In genomic region chr2:176003958-176004357, GRCh38 we compare ENCODE assay signal across 28 cellular contexts. TPM values are rescaled to one million over a fixed set of nuclear protein-coding genes. Genes with fewer than 3 reads are reported as not detected.
A peak's percentile ranks its signal among the peaks of the same experiment; 100 is the strongest.
DNase-seq lines count a peak whose midpoint lies in the region; ATAC-seq, FAIRE-seq and TF ChIP-seq lines count a peak whose summit lies in the region.
"Had no signal": no experiment of that assay in that cellular context is flagged by ENCODE, and none has a peak within 500 bp of the region (broad histone marks: within the 10 kb centered on the region; RNA-seq: fewer than 3 reads in every experiment).

No MANE protein-coding gene starts in this region.

- DNase-seq in NCI-H82 (lab: John Stamatoyannopoulos, UW) (peak; percentile 42), NCI-H82 treated with DMSO at 0.1 percent for 48 hours (lab: John Stamatoyannopoulos, UW; ENCODE audit: unreplicated experiment) (no peak), K562 (ENCODE audit: extremely low read depth in 1 of 4, low spot score in 3 of 4) (peak in 1 of 4 experiments; percentile 13), HuH-7.5 (ENCODE audit: low spot score) (no peak), NCI-H526 (lab: John Stamatoyannopoulos, UW) (no peak)
- DNase-seq: activated CD8-positive, alpha-beta memory T cell treated with anti-CD3 and anti-CD28 coated beads, Interleukin-2, amount 50 U/mL, for 48 hours; activated CD8-positive, alpha-beta T cell treated with anti-CD3 and anti-CD28 coated beads for 36 hours; activated naive CD4-positive, alpha-beta T cell treated with anti-CD3 and anti-CD28 coated beads for 36 hours; adrenal gland; brain microvascular endothelial cell; left ventricle myocardium superior; naive thymus-derived CD4-positive, alpha-beta T cell; NCI-H1436; NCI-H2081; NCI-H2227 treated with DMSO at 0.1 percent for 48 hours; NCI-H526 treated with DMSO at 0.1 percent for 48 hours; spleen; stimulated activated CD4-positive, alpha-beta T cell treated with anti-CD3 and anti-CD28 coated beads, Interleukin-2, amount 100 ng/mL, for 24 hours; stimulated activated CD8-positive, alpha-beta memory T cell treated with anti-CD3 and anti-CD28 coated beads, Interleukin-4, amount 100 ng/mL, for 48 hours; testis had no signal

- FAIRE-seq in K562 (lab: Jason Lieb, UNC), result no peak
- FAIRE-seq: GM12891, islet of Langerhans had no signal

- no peak for ATAC-seq in K562
- ATAC-seq in GM21526 (IDR thresholded peaks at IDR 0.05; ENCODE audit: low FRiP score, unreplicated experiment), result no peak
- ATAC-seq: activated CD8-positive, alpha-beta T cell treated with anti-CD3 and anti-CD28 coated beads for 36 hours; left ventricle myocardium superior; naive thymus-derived CD4-positive, alpha-beta T cell; Right ventricle myocardium inferior had no signal

- H3K36me3 ChIP-seq in K562 (ENCODE audit: control insufficient read depth, insufficient read depth, low read length) (no peaks in the 10 kb centered on the region), liver (ENCODE audit: control insufficient read depth in 4 of 4, insufficient read depth in 3 of 4, low read depth in 1 of 4, low read length in 3 of 4) (no peaks in the 10 kb centered on the region), skeletal muscle tissue (ENCODE audit: control insufficient read depth in 3 of 3, insufficient read depth in 3 of 3, low read length in 3 of 3) (no peaks in the 10 kb centered on the region)
- H3K36me3 ChIP-seq: adrenal gland, brain microvascular endothelial cell, HAP-1, spleen had no signal

- H3K27me3 ChIP-seq in K562 (ENCODE audit: control insufficient read depth in 2 of 2, insufficient read depth in 2 of 2, low read length in 2 of 2) (no peaks in the 10 kb centered on the region), liver (ENCODE audit: control insufficient read depth in 4 of 4, insufficient read depth in 4 of 4, low read length in 3 of 4) (no peaks in the 10 kb centered on the region), skeletal muscle tissue (ENCODE audit: control insufficient read depth in 3 of 3, insufficient read depth in 3 of 3, low read length in 3 of 3) (no peaks in the 10 kb centered on the region)
- H3K27me3 ChIP-seq: adrenal gland, brain microvascular endothelial cell, testis had no signal

- CTCF ChIA-PET in K562 (lab: Yijun Ruan, JAX; ENCODE audit: low intra/inter-chr PET ratio), result no interaction called here

- peak overlapping the region; percentile 60 for H3K4me2 ChIP-seq in K562 (ENCODE audit: insufficient read depth, low read length)

- peak overlapping the region in 1 of 2 experiments; percentile 82; a peak in 2 of 4 replicates for H3K9ac ChIP-seq in K562 (ENCODE audit: insufficient read depth in 1 of 2, low read depth in 2 of 2, low read length in 2 of 2)
- H3K9ac ChIP-seq in liver (ENCODE audit: low read depth in 1 of 2, low read length in 2 of 2), result peak overlapping the region in 1 of 2 donors; percentile 73
- peak overlapping the region; percentile 14 to 61 (median 50) for H3K9ac ChIP-seq in skeletal muscle tissue (ENCODE audit: low read depth in 1 of 3, low read length in 3 of 3)

- peaks cover 36% of the 10 kb centered on the region for H3K79me2 ChIP-seq in K562 (ENCODE audit: control insufficient read depth, insufficient read depth, low read length)

- H3K4me3 ChIP-seq in K562 (no peak overlapping the region), liver (ENCODE audit: low read depth in 1 of 3, low read length in 3 of 3) (peak overlapping the region; percentile 1 to 40 (median 26)), skeletal muscle tissue (ENCODE audit: low read length in 3 of 3) (peak overlapping the region; percentile 65 to 93 (median 87))
- H3K4me3 ChIP-seq: adrenal gland, HAP-1, spleen had no signal

- H4K20me1 ChIP-seq in K562 (replicated peaks; ENCODE audit: control insufficient read depth, insufficient read depth, low read length), result no peaks in the 10 kb centered on the region

- WGBS in K562 (ENCODE audit: insufficient coverage, low coverage, missing lambda C conversion rate), result 21% methylated on average over 5 of the region's 5 CpGs
- WGBS in liver, result 37% methylated on average over 5 of the region's 5 CpGs

- H3K27ac ChIP-seq in K562 (ENCODE audit: extremely low read depth, low read depth, low read length), result peak overlapping the region; percentile 36
- H3K27ac ChIP-seq in liver (ENCODE audit: low read depth in 1 of 2, low read length in 2 of 2), result peak overlapping the region; percentile 59 to 71
- H3K27ac ChIP-seq in skeletal muscle tissue (ENCODE audit: low read depth, low read length), result peak overlapping the region; percentile 58
- H3K27ac ChIP-seq: adrenal gland, brain microvascular endothelial cell, C4-2B, spleen, testis had no signal

- TF ChIP-seq RAD21 in K562 (CRISPR knock-in tag; conservative IDR thresholded peaks at IDR 0.05 in 1 of 2, IDR thresholded peaks at IDR 0.05 in 1 of 2) (no peak), liver (IDR thresholded peaks at IDR 0.05) (no peak)

- TF ChIP-seq POLR2A in K562 (conservative IDR thresholded peaks at IDR 0.05), result no peak

- TF ChIP-seq CTCF in K562 (IDR thresholded peaks at IDR 0.05 in 2 of 3, conservative IDR thresholded peaks at IDR 0.05 in 1 of 3; ENCODE audit: insufficient read depth in 2 of 3, low read depth in 1 of 3, low read length in 3 of 3) (no peak), liver (IDR thresholded peaks at IDR 0.05; ENCODE audit: low read depth, low read length, missing input control) (no peak)

- H2AFZ ChIP-seq in K562 (ENCODE audit: low read depth, low read length), result peak overlapping the region; percentile 78

- POLR2A ChIA-PET in K562 (lab: Yijun Ruan, JAX), result no interaction called here

- H3K9me1 ChIP-seq in K562 (ENCODE audit: control insufficient read depth, insufficient read depth, low read length), result no peaks in the 10 kb centered on the region

- BruUV-seq in K562 (replicated peaks; lab: Mats Ljungman, UMichigan), result no TSS peak

- H3K4me1 ChIP-seq in K562 (replicated peaks in 1 of 2; ENCODE audit: control insufficient read depth in 2 of 2, insufficient read depth in 2 of 2, low read length in 2 of 2) (peaks cover 23 to 40% of the 10 kb centered on the region in 2 experiments; a peak in 4 of 5 replicates), liver (ENCODE audit: control insufficient read depth in 4 of 4, insufficient read depth in 4 of 4, low read length in 3 of 4) (peaks cover 0 to 41% (median 22%) of the 10 kb centered on the region in 4 donors), skeletal muscle tissue (ENCODE audit: control insufficient read depth in 3 of 3, insufficient read depth in 3 of 3, low read length in 3 of 3) (peaks cover 5 to 28% (median 14%) of the 10 kb centered on the region in 3 donors)
- H3K4me1 ChIP-seq: testis had no signal

- in situ Hi-C loops in K562 (cut with MboI), result no loop called here

- no peaks in the 10 kb centered on the region for H3K9me3 ChIP-seq in K562 (replicated peaks; ENCODE audit: control insufficient read depth, insufficient read depth, low read depth, low read length)
- no peaks in the 10 kb centered on the region for H3K9me3 ChIP-seq in liver (ENCODE audit: control insufficient read depth in 4 of 4, low read length in 3 of 4)
- no peaks in the 10 kb centered on the region for H3K9me3 ChIP-seq in skeletal muscle tissue (ENCODE audit: control insufficient read depth in 3 of 3, low read length in 3 of 3)
- H3K9me3 ChIP-seq: adrenal gland, HAP-1, spleen, testis had no signal

- no peak for TF ChIP-seq EP300 in K562 (IDR thresholded peaks at IDR 0.05; ENCODE audit: low read length)

- intact Hi-C loops in K562 (cut with micrococcal nuclease), result loop anchor here (2.0 to 5.0 kb wide), 2 partner anchors 15 to 837 kb away; partner anchors contain the start of gene ATF2

TF ChIP-seq in K562, 482 proteins besides CTCF, POLR2A, EP300 and RAD21 (continues in another document):
- 0 out of 2 replicates have a peak, but pooled peaks have one; percentile 6 for TF ChIP-seq HMBOX1 (IDR thresholded peaks at IDR 0.05)

TF ChIP-seq in liver, 16 proteins besides CTCF, POLR2A, EP300 and RAD21 (continues in another document):
- peak; percentile 59 for TF ChIP-seq SP1 (IDR thresholded peaks at IDR 0.05)
- peak; percentile 46 for TF ChIP-seq FOXA2 (IDR thresholded peaks at IDR 0.05)
- no peak for TF ChIP-seq NR2F2 (IDR thresholded peaks at IDR 0.05)

RNA-seq across cellular contexts. Expression of gene LNPK, which starts 1.9 kb away (rescaled TPM):
- total RNA-seq in K562 (2011; cell fraction: chromatin; rRNA removed; ENCODE audit: low replicate concordance), result 28.6 and 83.9 TPM in 2 replicates
- total RNA-seq in K562 (2011; cell fraction: nucleolus; rRNA removed), result 13.8 and 17.1 TPM in 2 replicates
- total RNA-seq in K562 (2011; cell fraction: nucleoplasm; rRNA removed), result 33.3 and 55.0 TPM in 2 replicates
- 18.8 and 19.9 TPM in 2 replicates for total RNA-seq in K562 (2014; rRNA removed)
- 33.9 and 34.6 TPM in 2 replicates for total RNA-seq in K562 (2014; rRNA removed; fragmentation: Illumina TruSeq; extraction: Trizol)
- total RNA-seq in K562 (2015; rRNA removed; fragmentation: Illumina TruSeq; extraction: Trizol), result 28.1 and 31.1 TPM in 2 replicates
- 39.0 and 40.4 TPM in 2 replicates for total RNA-seq in K562 (2021)
- polyA plus RNA-seq in K562 (2011; rRNA removed), result 33.2 and 36.5 TPM in 2 replicates
- 6.1 and 13.4 TPM in 2 replicates for polyA plus RNA-seq in K562 (2011; cell fraction: cytosol; rRNA removed)
- polyA plus RNA-seq in K562 (2011; cell fraction: nucleus; rRNA removed), result 12.5 and 23.2 TPM in 2 replicates
- 11.6 and 17.5 TPM in 2 replicates for polyA plus RNA-seq in K562 (2012)
- 17.1 and 21.3 TPM in 2 replicates for polyA plus RNA-seq in K562 (2014; fragmentation: Illumina TruSeq; extraction: Trizol)
- polyA plus RNA-seq in K562 (2014; fragmentation: Nextera tagmentation; extraction: Ambion mirVana), result 1 to 10 TPM; 6.4 to 8.7 TPM
- 11.9 and 12.7 TPM in 2 replicates for polyA plus RNA-seq in K562 (2014; rRNA removed)
- polyA minus RNA-seq in K562 (2011; rRNA and poly(A)+ RNA removed), result 49.7 and 57.3 TPM in 2 replicates
- 16.7 and 26.4 TPM in 2 replicates for polyA minus RNA-seq in K562 (2011; cell fraction: cytosol; rRNA and poly(A)+ RNA removed)
- polyA minus RNA-seq in K562 (2011; cell fraction: nucleus; rRNA and poly(A)+ RNA removed), result 26.5 and 56.3 TPM in 2 replicates
- total RNA-seq in liver, result 10 to 100 TPM; 17.3 to 25.2 TPM
- polyA plus RNA-seq in liver, result 1 to 10 TPM; 5.5 to 5.7 TPM
- 45.4 TPM for total RNA-seq in skeletal muscle tissue
